ENCODE assay signal across 9 cellular contexts in the genomic region with DNA sequence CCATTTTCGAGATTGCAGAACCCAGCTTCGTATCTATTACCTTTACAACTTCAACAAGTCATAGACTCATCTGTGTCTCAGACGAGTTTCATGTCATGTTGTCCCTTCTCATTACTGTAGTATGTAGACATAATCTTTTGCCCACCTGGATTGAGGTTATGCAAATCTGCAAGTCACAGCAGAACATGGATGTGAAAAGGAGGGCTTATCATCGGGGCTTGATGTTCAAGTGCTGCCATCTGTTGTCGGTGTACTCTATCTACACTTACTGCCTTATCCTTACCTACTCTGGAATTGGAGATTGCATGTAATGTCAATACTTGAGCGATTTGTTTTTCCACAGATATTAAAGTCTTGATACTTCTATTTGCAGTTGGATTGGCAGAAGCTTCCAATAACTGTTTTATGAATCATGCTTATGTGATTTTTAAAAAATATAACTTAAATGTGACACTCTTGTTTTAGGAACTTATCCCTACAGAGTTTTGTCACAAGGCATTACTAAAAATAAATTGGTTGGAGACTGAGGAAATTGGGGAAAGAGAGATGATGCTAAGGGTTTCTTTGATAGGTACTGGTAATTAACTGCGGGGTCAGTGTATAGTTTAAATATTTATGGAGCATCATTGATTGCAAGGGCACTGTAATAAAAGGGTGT. TPM values are rescaled to one million over a fixed set of nuclear protein-coding genes. Genes with fewer than 3 reads are reported as not detected.
DNase-seq lines count a peak whose midpoint lies in the region; ATAC-seq and TF ChIP-seq lines count a peak whose summit lies in the region.
"Had no signal": no experiment of that assay in that cellular context is flagged by ENCODE, and none has a peak within 500 bp of the region (broad histone marks: within the 10 kb centered on the region; RNA-seq: fewer than 3 reads in every experiment).

No MANE protein-coding gene starts in this region.

- peaks cover 1% of the 10 kb centered on the region for H3K27me3 Mint-ChIP-seq in endothelial cell (ENCODE audit: unreplicated experiment)
- peaks cover 4 to 16% (median 4%) of the 10 kb centered on the region in 5 donors for H3K27me3 Mint-ChIP-seq in naive thymus-derived CD8-positive, alpha-beta T cell

- H3K4me3 Mint-ChIP-seq in endothelial cell (ENCODE audit: unreplicated experiment) = no peak overlapping the region
- peak overlapping the region in 3 of 10 donors; percentile 8 to 34 (median 28) for H3K4me3 Mint-ChIP-seq in naive thymus-derived CD8-positive, alpha-beta T cell
- H3K4me3 Mint-ChIP-seq: central memory CD8-positive, alpha-beta T cell had no signal

- DNase-seq in DMS79 treated with DMSO at 0.1 percent for 48 hours (lab: John Stamatoyannopoulos, UW) = peak; percentile 50
- peak; percentile 61 for DNase-seq in NCI-H2196 (lab: John Stamatoyannopoulos, UW; ENCODE audit: unreplicated experiment)
- DNase-seq in endothelial cell (ENCODE audit: low spot score) = peak; percentile 53
- peak in 9 of 10 donors; percentile 16 to 67 (median 52) for DNase-seq in naive thymus-derived CD8-positive, alpha-beta T cell
- no peak for DNase-seq in UCSD-AML1 (lab: John Stamatoyannopoulos, UW; ENCODE audit: unreplicated experiment)

- no peaks in the 10 kb centered on the region for H3K36me3 Mint-ChIP-seq in endothelial cell (ENCODE audit: low read depth, unreplicated experiment)
- no peaks in the 10 kb centered on the region for H3K36me3 Mint-ChIP-seq in naive thymus-derived CD8-positive, alpha-beta T cell

- H3K9me3 Mint-ChIP-seq in endothelial cell (ENCODE audit: unreplicated experiment) = no peaks in the 10 kb centered on the region
- no peaks in the 10 kb centered on the region for H3K9me3 Mint-ChIP-seq in naive thymus-derived CD8-positive, alpha-beta T cell
- H3K9me3 Mint-ChIP-seq: central memory CD8-positive, alpha-beta T cell had no signal

- ATAC-seq in GM19397 (IDR thresholded peaks at IDR 0.05; ENCODE audit: unreplicated experiment) (peak; percentile 38), HG03342 (IDR thresholded peaks at IDR 0.05; ENCODE audit: unreplicated experiment) (peak; percentile 50)
- peak; percentile 15 to 21 for ATAC-seq in naive thymus-derived CD8-positive, alpha-beta T cell

- peaks cover 9% of the 10 kb centered on the region for H3K4me1 Mint-ChIP-seq in endothelial cell (ENCODE audit: unreplicated experiment)
- H3K4me1 Mint-ChIP-seq in naive thymus-derived CD8-positive, alpha-beta T cell = peaks cover 9 to 29% (median 22%) of the 10 kb centered on the region in 4 donors

- POLR2A ChIA-PET in naive thymus-derived CD8-positive, alpha-beta T cell (lab: Charles Lee) = interaction anchor here (5.1 kb wide), 1 partner anchor 56 kb away, joined by 46 read pairs; no protein-coding TSS in a partner anchor

- H3K4me3 ChIP-seq in WI38 (ENCODE audit: low read depth, low read length) = no peak overlapping the region

- H3K27ac Mint-ChIP-seq in endothelial cell (ENCODE audit: unreplicated experiment) = no peak overlapping the region
- H3K27ac Mint-ChIP-seq in naive thymus-derived CD8-positive, alpha-beta T cell = no peak overlapping the region

- TF ChIP-seq CTCF in WI38 (IDR thresholded peaks at IDR 0.05; ENCODE audit: low read depth, low read length) (peak; percentile 71), endothelial cell (IDR thresholded peaks at IDR 0.05; ENCODE audit: unreplicated experiment) (peak; percentile 56)

RNA-seq across cellular contexts. Expression of a gene that starts 3.0 kb away (rescaled TPM):
- 31.8 TPM for total RNA-seq in endothelial cell (ENCODE audit: unreplicated experiment)
- total RNA-seq in naive thymus-derived CD8-positive, alpha-beta T cell = 10 to 100 TPM; 33.1 to 35.0 TPM
- 10 to 100 TPM; 11.8 to 14.2 (median 11.8) TPM for polyA plus RNA-seq in naive thymus-derived CD8-positive, alpha-beta T cell
